13 cellular contexts compared by ENCODE assay signal in the genomic region with DNA sequence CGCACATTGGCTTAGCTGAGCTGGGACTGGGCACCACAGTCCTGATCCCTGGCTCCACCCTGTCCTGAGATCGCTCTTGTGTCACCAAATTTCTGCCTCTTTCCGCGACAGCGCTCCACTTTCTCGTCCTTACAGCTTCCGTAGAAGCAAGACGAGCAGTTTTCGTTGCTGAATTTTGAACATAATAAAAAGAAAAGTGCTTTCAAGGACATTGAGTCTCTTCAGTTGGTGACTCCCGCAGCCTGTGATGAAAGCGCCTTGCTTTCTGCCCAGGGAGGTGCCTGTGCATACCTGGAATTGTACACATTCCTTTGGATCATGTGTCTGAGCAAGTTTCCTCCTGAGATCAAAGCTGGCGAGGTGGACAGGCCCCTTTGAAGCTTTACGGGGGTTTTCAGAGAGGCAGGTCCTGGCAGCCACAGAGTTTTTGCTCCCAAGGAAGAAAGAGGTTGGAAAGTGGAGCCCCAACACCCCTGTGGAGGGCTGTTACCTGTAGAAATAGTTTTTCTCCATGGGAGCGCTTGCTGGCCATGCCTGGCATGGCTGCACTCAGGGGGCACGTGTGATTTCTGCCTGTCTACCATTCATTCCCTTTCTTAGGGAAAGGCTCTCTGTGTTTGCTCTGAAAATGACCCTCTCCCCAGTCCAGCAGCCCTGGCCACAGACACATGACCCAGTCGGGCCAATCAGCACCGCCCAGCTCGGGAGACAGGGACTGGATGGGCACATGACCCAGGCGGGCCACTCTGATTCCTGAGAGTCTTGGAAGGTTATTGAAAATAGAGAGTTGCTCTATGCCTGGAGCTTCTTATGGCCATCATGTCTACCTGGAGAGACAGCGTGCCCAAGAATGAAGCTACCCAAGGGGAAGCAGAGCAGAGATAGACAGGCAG.
DNase-seq lines count a peak whose midpoint lies in the region; ATAC-seq, FAIRE-seq and TF ChIP-seq lines count a peak whose summit lies in the region.
"Had no signal": no experiment of that assay in that cellular context is flagged by ENCODE, and none has a peak within 500 bp of the region (broad histone marks: within the 10 kb centered on the region; RNA-seq: fewer than 3 reads in every experiment).

No MANE protein-coding gene starts in this region.

- no peaks in the 10 kb centered on the region; a peak in 2 of 7 replicates for H3K27me3 ChIP-seq in H1 (replicated peaks in 1 of 4; ENCODE audit: control insufficient read depth in 3 of 4, extremely low read depth in 1 of 4, insufficient read depth in 3 of 4, low read length in 3 of 4)

- no peaks in the 10 kb centered on the region for H3K79me2 ChIP-seq in H1 (ENCODE audit: control insufficient read depth in 1 of 2, insufficient read depth in 2 of 2, low read length in 2 of 2)

- peak overlapping the region; percentile 96; the same call in 1 of the 2 replicates for H2BK12ac ChIP-seq in H1 (ENCODE audit: low read depth, low read length)

- TF ChIP-seq POLR2A in H1 (IDR thresholded peaks at IDR 0.05; ENCODE audit: control extremely low read depth in 1 of 2, low read depth in 2 of 2, low read length in 2 of 2): no peak

- peaks cover under 1% of the 10 kb centered on the region for H3K9me3 Mint-ChIP-seq in mesothelial cell of epicardium
- H3K9me3 Mint-ChIP-seq: natural killer cell had no signal

- no peak overlapping the region for H3K4me3 ChIP-seq in H1 (ENCODE audit: extremely low read depth in 1 of 4, insufficient read depth in 2 of 4, low read depth in 3 of 4, low read length in 4 of 4)

- H3K27ac ChIP-seq in H1 (ENCODE audit: low read depth, low read length): no peak overlapping the region

- no peaks in the 10 kb centered on the region for H3K36me3 ChIP-seq in H1 (ENCODE audit: control insufficient read depth in 2 of 4, insufficient read depth in 4 of 4, low read length in 3 of 4)

- H3K79me1 ChIP-seq in H1 (ENCODE audit: low read depth, low read length): no peaks in the 10 kb centered on the region

- H3K4me2 ChIP-seq in H1 (ENCODE audit: insufficient read depth in 1 of 2, low read depth in 2 of 2, low read length in 2 of 2): no peak overlapping the region; a peak in 1 of 4 replicates

- WGBS in H1 (ENCODE audit: extremely low coverage in 1 of 2, insufficient coverage in 1 of 2, insufficient read length in 1 of 2, insufficient replicate concordance in 2 of 2, low coverage in 1 of 2, low lambda C conversion rate in 2 of 2, missing lambda C conversion rate in 1 of 2), 2 experiments: 83% methylated on average over 20 of the region's 20 CpGs; no CpG with 5 or more reads in 1 of the 2 experiments

- FAIRE-seq in H1 (lab: Jason Lieb, UNC): no peak
- FAIRE-seq: RCC 7860 had no signal

- no peak for TF ChIP-seq CTCF in H1 (IDR thresholded peaks at IDR 0.05; ENCODE audit: control extremely low read depth in 1 of 3, insufficient read depth in 1 of 3, low read depth in 1 of 3, low read length in 3 of 3)
- TF ChIP-seq CTCF in mesothelial cell of epicardium (IDR thresholded peaks at IDR 0.05; ENCODE audit: unreplicated experiment): no peak

- peaks cover 71% of the 10 kb centered on the region for H3K4me1 Mint-ChIP-seq in mesothelial cell of epicardium
- H3K4me1 Mint-ChIP-seq: natural killer cell had no signal

- H4K91ac ChIP-seq in H1 (replicated peaks; ENCODE audit: insufficient read length, low read length): no peak overlapping the region

- ATAC-seq in HG03565 (IDR thresholded peaks at IDR 0.05; ENCODE audit: unreplicated experiment): no peak
- ATAC-seq: natural killer cell had no signal

- peak overlapping the region; percentile 86; the same call in 1 of the 2 replicates for H2AK5ac ChIP-seq in H1 (ENCODE audit: low read depth, low read length)

- H3K56ac ChIP-seq in H1 (replicated peaks; ENCODE audit: insufficient read length, low read depth, low read length): no peak overlapping the region

- DNase-seq in A172 (ENCODE audit: low spot score) (peak; percentile 65), LoVo (ENCODE audit: low spot score) (peak; percentile 76), H1 (ENCODE audit: low read depth in 1 of 2, low spot score in 2 of 2) (no peak), mesothelial cell of epicardium (ENCODE audit: low spot score in 2 of 2, unreplicated experiment in 2 of 2) (peak in 1 of 2 experiments; percentile 64), SHP77 (lab: John Stamatoyannopoulos, UW) (no peak), GOT3 (lab: John Stamatoyannopoulos, UW) (no peak)
- no peak for DNase-seq in effector CD4-positive, alpha-beta T cell
- DNase-seq: activated T-cell treated with anti-CD3 and anti-CD28 coated beads, Interleukin-2, amount 50 U/mL, for 48 hours; DMS53; natural killer cell; NCI-H345 had no signal

- CTCF ChIA-PET in H1 (lab: Charles Lee; ENCODE audit: partially characterized antibody): no interaction called here

- H3K23me2 ChIP-seq in H1 (ENCODE audit: low read depth, low read length): no peaks in the 10 kb centered on the region

- no peak overlapping the region for H4K5ac ChIP-seq in H1 (ENCODE audit: insufficient read length, low read depth, low read length)

- H4K8ac ChIP-seq in H1 (ENCODE audit: extremely low read depth, insufficient read depth, low read length): peak overlapping the region; percentile 18; the same call in 1 of the 2 replicates

- H3K18ac ChIP-seq in H1 (ENCODE audit: extremely low read depth, low read length): no peak overlapping the region

- H3K9ac ChIP-seq in H1 (replicated peaks in 1 of 4; ENCODE audit: extremely low read depth in 1 of 4, low read depth in 3 of 4, low read length in 3 of 4): no peak overlapping the region

- H3K36me3 Mint-ChIP-seq in mesothelial cell of epicardium: no peaks in the 10 kb centered on the region
- H3K36me3 Mint-ChIP-seq: natural killer cell had no signal

- peaks cover 0 to 7% (median 0%) of the 10 kb centered on the region in 4 experiments; a peak in 3 of 7 replicates for H3K4me1 ChIP-seq in H1 (replicated peaks in 1 of 4; ENCODE audit: control insufficient read depth in 3 of 4, insufficient read depth in 4 of 4, low read length in 3 of 4)

- no peak for TF ChIP-seq RAD21 in H1 (IDR thresholded peaks at IDR 0.05 in 1 of 2, conservative IDR thresholded peaks at IDR 0.05 in 1 of 2; ENCODE audit: low read depth in 2 of 2, low read length in 2 of 2)

- no peak overlapping the region for H3K23ac ChIP-seq in H1 (ENCODE audit: insufficient read length)

- H3K27me3 Mint-ChIP-seq in mesothelial cell of epicardium (ENCODE audit: low read depth): no peaks in the 10 kb centered on the region

- H3K4me3 Mint-ChIP-seq in mesothelial cell of epicardium: peak overlapping the region; percentile 62
- H3K4me3 Mint-ChIP-seq: natural killer cell had no signal

- no peak for TF ChIP-seq EP300 in H1 (IDR thresholded peaks at IDR 0.05; ENCODE audit: borderline replicate concordance in 1 of 2, low read depth in 2 of 2, low read length in 2 of 2)

- POLR2A ChIA-PET in H1 (lab: Charles Lee; ENCODE audit: partially characterized antibody): no interaction called here

- peak overlapping the region; percentile 99 for H3K27ac Mint-ChIP-seq in mesothelial cell of epicardium
- H3K27ac Mint-ChIP-seq: natural killer cell had no signal

- no peaks in the 10 kb centered on the region for H4K20me1 ChIP-seq in H1 (replicated peaks in 1 of 2; ENCODE audit: control insufficient read depth in 1 of 2, insufficient read depth in 2 of 2, low read length in 2 of 2)

- H2BK120ac ChIP-seq in H1 (replicated peaks; ENCODE audit: low read depth, low read length): no peak overlapping the region

- H3K14ac ChIP-seq in H1 (ENCODE audit: insufficient read length): no peak overlapping the region

- no peak overlapping the region for H2AFZ ChIP-seq in H1 (ENCODE audit: low read length)

- no peak overlapping the region for H2BK20ac ChIP-seq in H1 (ENCODE audit: low read length)

- H2BK15ac ChIP-seq in H1 (ENCODE audit: low read length): no peak overlapping the region

- peaks cover 8 to 32% of the 10 kb centered on the region in 2 experiments for H3K9me3 ChIP-seq in H1 (ENCODE audit: insufficient read depth in 2 of 2, low read depth in 1 of 2, low read length in 1 of 2)

- H3K4ac ChIP-seq in H1 (replicated peaks; ENCODE audit: insufficient read length, low read depth, low read length): no peak overlapping the region

- no peak overlapping the region for H2BK5ac ChIP-seq in H1 (ENCODE audit: low read depth, low read length)

TF ChIP-seq in H1, 55 proteins besides CTCF, POLR2A, EP300 and RAD21:
- TF ChIP-seq BRCA1 (IDR thresholded peaks at IDR 0.05; ENCODE audit: low read depth, low read length): no peak
- peak; percentile 94 for TF ChIP-seq TEAD4 (IDR thresholded peaks at IDR 0.05; ENCODE audit: low read depth, low read length)
TF ChIP-seq in H1: peak in this region for 1.

Comparison
In these comparisons a context has a peak if more than half of its experiments do, and no peak if none do; other contexts are left out.
1. DNase-seq: peak in A172 (single experiment) and LoVo (single experiment); none in H1 (0 of 2), SHP77 (0 of 2), effector CD4-positive, alpha-beta T cell (single experiment) and GOT3 (single experiment).